Comparison of ENCODE assay signal across 17 cellular contexts in the genomic region with DNA sequence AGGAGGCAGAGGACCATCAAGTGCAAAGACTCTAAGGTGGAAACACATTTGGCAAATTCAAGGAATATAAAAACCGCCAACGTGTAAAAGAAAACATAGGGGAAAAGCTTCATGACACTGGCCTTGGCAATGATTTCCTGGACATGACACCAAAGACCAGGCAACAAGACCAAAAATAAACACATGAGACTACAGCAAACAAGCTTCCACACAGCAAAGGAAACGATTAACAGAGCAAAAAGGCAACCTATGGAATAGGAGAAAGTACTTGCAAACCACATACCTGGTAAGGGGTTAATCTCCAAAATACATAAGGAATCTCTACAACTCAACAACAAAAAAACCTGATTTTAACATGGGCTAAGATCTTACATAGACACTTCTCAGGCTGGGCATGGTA. TPM values are rescaled to one million over a fixed set of nuclear protein-coding genes. Genes with fewer than 3 reads are reported as not detected.
DNase-seq lines count a peak whose midpoint lies in the region; ATAC-seq, FAIRE-seq and TF ChIP-seq lines count a peak whose summit lies in the region.
"Had no signal": no experiment of that assay in that cellular context is flagged by ENCODE, and none has a peak within 500 bp of the region (broad histone marks: within the 10 kb centered on the region; RNA-seq: fewer than 3 reads in every experiment).

No MANE protein-coding gene starts in this region.

- in situ Hi-C loops in G401 (cut with HindIII; ENCODE audit: low sequenced_read_pairs): no loop called here

- DNase-seq in activated CD4-positive, alpha-beta T cell treated with anti-CD3 and anti-CD28 coated beads for 36 hours: no peak
- DNase-seq in activated CD4-positive, alpha-beta T cell treated with anti-CD3 and anti-CD28 coated beads for 1 hour: no peak
- DNase-seq in endothelial cell of umbilical vein (ENCODE audit: low read depth, low spot score) (no peak), H4 (ENCODE audit: low spot score) (no peak), G401 (ENCODE audit: low spot score) (no peak)
- DNase-seq: 8988T; activated CD4-positive, alpha-beta T cell treated with anti-CD3 and anti-CD28 coated beads, Interleukin-2, amount 50 U/mL, for 1 hour; C1 segment of cervical spinal cord; head of caudate nucleus; NCI-H187 treated with DMSO at 0.1 percent for 48 hours; NCI-H526; nucleus accumbens had no signal

- no peak for TF ChIP-seq POLR2A in endothelial cell of umbilical vein (IDR thresholded peaks at IDR 0.05; ENCODE audit: low read depth, low read length)

- CTCF ChIA-PET in activated CD4-positive, alpha-beta T cell treated with anti-CD3 and anti-CD28 coated beads for 36 hours (lab: Charles Lee): interaction anchor here (0.7 to 3.1 kb wide), 3 partner anchors 10 to 28 kb away, joined by 3 to 9 read pairs (median 5); no protein-coding TSS in a partner anchor
- CTCF ChIA-PET in endothelial cell of umbilical vein (lab: Charles Lee): interaction anchor here (1.2 kb wide), 1 partner anchor 16 kb away, joined by 6 read pairs; no protein-coding TSS in a partner anchor

- peak overlapping the region; percentile 32 for H3K27ac Mint-ChIP-seq in activated CD4-positive, alpha-beta T cell treated with anti-CD3 and anti-CD28 coated beads for 36 hours
- H3K27ac Mint-ChIP-seq: stimulated activated memory B cell treated with anti-CD40 and anti-IgM and Interleukin-4, amounts not matched to agents 10 μg/mL and 1 μg/mL and 100 μg/mL, for 72 hours had no signal

- peaks cover 79% of the 10 kb centered on the region for H3K4me1 Mint-ChIP-seq in activated CD4-positive, alpha-beta T cell treated with anti-CD3 and anti-CD28 coated beads for 36 hours

- peak overlapping the region; percentile 88 for H3K4me2 ChIP-seq in Loucy (ENCODE audit: low read depth, low read length, poor library complexity, severe bottlenecking)
- peak overlapping the region; percentile 16 for H3K4me2 ChIP-seq in endothelial cell of umbilical vein (ENCODE audit: insufficient read depth, low read length)
- H3K4me2 ChIP-seq in skeletal muscle satellite cell (ENCODE audit: low read length): peak overlapping the region; percentile 13

- H3K9me3 ChIP-seq in Loucy (ENCODE audit: insufficient read depth, low read depth, low read length) (no peaks in the 10 kb centered on the region), endothelial cell of umbilical vein (replicated peaks; ENCODE audit: control insufficient read depth, insufficient read depth, low read length) (no peaks in the 10 kb centered on the region), skeletal muscle satellite cell (replicated peaks; ENCODE audit: low read length) (no peaks in the 10 kb centered on the region)
- H3K9me3 ChIP-seq: tibial nerve had no signal

- H3K79me2 ChIP-seq in Loucy (ENCODE audit: insufficient read depth, low read length): peaks cover 61% of the 10 kb centered on the region
- H3K79me2 ChIP-seq in endothelial cell of umbilical vein (ENCODE audit: control insufficient read depth, insufficient read depth, low read length): peaks cover 71% of the 10 kb centered on the region

- H3K36me3 ChIP-seq in Loucy (ENCODE audit: insufficient read depth, low read length): peaks cover 13% of the 10 kb centered on the region; the same call in 1 of the 2 replicates
- H3K36me3 ChIP-seq in endothelial cell of umbilical vein (ENCODE audit: control insufficient read depth in 2 of 2, extremely low read depth in 1 of 2, insufficient read depth in 2 of 2, low read length in 2 of 2): peaks cover 18 to 19% of the 10 kb centered on the region in 2 experiments
- peaks cover 62% of the 10 kb centered on the region for H3K36me3 ChIP-seq in skeletal muscle satellite cell (ENCODE audit: insufficient read depth, low read length)

- no peaks in the 10 kb centered on the region for H3K27me3 Mint-ChIP-seq in activated CD4-positive, alpha-beta T cell treated with anti-CD3 and anti-CD28 coated beads for 36 hours
- H3K27me3 Mint-ChIP-seq: stimulated activated memory B cell treated with anti-CD40 and anti-IgM and Interleukin-4, amounts not matched to agents 10 μg/mL and 1 μg/mL and 100 μg/mL, for 72 hours had no signal

- FAIRE-seq in endothelial cell of umbilical vein (lab: Jason Lieb, UNC): no peak

- intact Hi-C loops in activated CD4-positive, alpha-beta T cell treated with anti-CD3 and anti-CD28 coated beads for 36 hours (cut with DNase I, micrococcal nuclease): no loop called here
- intact Hi-C loops in endothelial cell of umbilical vein (cut with micrococcal nuclease): loop anchor here (5.0 kb wide), 2 partner anchors 276 to 371 kb away; no protein-coding TSS in a partner anchor

- H3F3A ChIP-seq in Loucy (ENCODE audit: low read depth): no peaks in the 10 kb centered on the region

- H3K4me1 ChIP-seq in Loucy (ENCODE audit: insufficient read depth, low read length, poor library complexity, severe bottlenecking) (peaks cover 60% of the 10 kb centered on the region), endothelial cell of umbilical vein (ENCODE audit: control insufficient read depth, extremely low read depth, insufficient read depth, low read length) (peaks cover 69% of the 10 kb centered on the region), skeletal muscle satellite cell (ENCODE audit: control insufficient read depth, insufficient read depth, low read length) (peaks cover 67% of the 10 kb centered on the region)

- no TSS peak for BruUV-seq in endothelial cell of umbilical vein (replicated peaks; lab: Mats Ljungman, UMichigan)

- peak overlapping the region; percentile 3 for H3K27ac ChIP-seq in endothelial cell of umbilical vein (ENCODE audit: insufficient read depth, low read depth, low read length)

- ATAC-seq in activated CD4-positive, alpha-beta T cell treated with anti-CD3 and anti-CD28 coated beads for 36 hours: no peak
- no peak for ATAC-seq in GM18520 (IDR thresholded peaks at IDR 0.05; ENCODE audit: unreplicated experiment)
- ATAC-seq: stimulated activated memory B cell treated with anti-CD40 and anti-IgM and Interleukin-4, amounts not matched to agents 10 μg/mL and 1 μg/mL and 100 μg/mL, for 72 hours had no signal

- H2AFZ ChIP-seq in Loucy (ENCODE audit: low read length) (no peak overlapping the region), endothelial cell of umbilical vein (ENCODE audit: low read depth, low read length) (no peak overlapping the region)

- H3K9me2 ChIP-seq in Loucy (replicated peaks; ENCODE audit: low read depth, low read length): no peaks in the 10 kb centered on the region

- no peak for TF ChIP-seq CTCF in Loucy (conservative IDR thresholded peaks at IDR 0.05; ENCODE audit: low read length)
- TF ChIP-seq CTCF in endothelial cell of umbilical vein (IDR thresholded peaks at IDR 0.05; ENCODE audit: extremely low read depth in 1 of 2, insufficient read depth in 1 of 2, low read depth in 1 of 2, low read length in 2 of 2): no peak

- no peaks in the 10 kb centered on the region for H3K9me3 Mint-ChIP-seq in activated CD4-positive, alpha-beta T cell treated with anti-CD3 and anti-CD28 coated beads for 36 hours (ENCODE audit: low read depth)
- H3K9me3 Mint-ChIP-seq: stimulated activated memory B cell treated with anti-CD40 and anti-IgM and Interleukin-4, amounts not matched to agents 10 μg/mL and 1 μg/mL and 100 μg/mL, for 72 hours had no signal

- H3K4me3 ChIP-seq in Loucy (ENCODE audit: low read length, poor library complexity, severe bottlenecking) (no peak overlapping the region), endothelial cell of umbilical vein (replicated peaks in 1 of 3; ENCODE audit: insufficient read depth in 1 of 3, low read depth in 1 of 3, low read length in 3 of 3) (no peak overlapping the region), skeletal muscle satellite cell (ENCODE audit: low read length) (no peak overlapping the region)
- H3K4me3 ChIP-seq: tibial nerve had no signal

- H3K9ac ChIP-seq in Loucy (ENCODE audit: low read depth, low read length, poor library complexity, severe bottlenecking) (no peak overlapping the region), endothelial cell of umbilical vein (replicated peaks; ENCODE audit: extremely low read depth, insufficient read depth, low read length) (no peak overlapping the region), skeletal muscle satellite cell (ENCODE audit: low read depth, low read length) (no peak overlapping the region)

- no peak overlapping the region for H3K4me3 Mint-ChIP-seq in activated CD4-positive, alpha-beta T cell treated with anti-CD3 and anti-CD28 coated beads for 36 hours
- H3K4me3 Mint-ChIP-seq: stimulated activated memory B cell treated with anti-CD40 and anti-IgM and Interleukin-4, amounts not matched to agents 10 μg/mL and 1 μg/mL and 100 μg/mL, for 72 hours had no signal

- H3K27me3 ChIP-seq in Loucy (ENCODE audit: insufficient read depth, low read length, poor library complexity, severe bottlenecking) (no peaks in the 10 kb centered on the region), endothelial cell of umbilical vein (ENCODE audit: control insufficient read depth in 2 of 2, insufficient read depth in 2 of 2, low read length in 2 of 2) (no peaks in the 10 kb centered on the region), skeletal muscle satellite cell (ENCODE audit: control insufficient read depth, insufficient read depth, low read length) (no peaks in the 10 kb centered on the region)
- H3K27me3 ChIP-seq: tibial nerve had no signal

- dilution Hi-C loops in endothelial cell of umbilical vein (cut with MboI; ENCODE audit: extremely low pct_ligation_motif_present, low sequenced_read_pairs): no loop called here

- H3K9me1 ChIP-seq in endothelial cell of umbilical vein (replicated peaks; ENCODE audit: control insufficient read depth, extremely low read depth, insufficient read depth, low read length): no peaks in the 10 kb centered on the region

- H4K20me1 ChIP-seq in Loucy (ENCODE audit: insufficient read depth, low read length, poor library complexity, severe bottlenecking) (peaks cover 23% of the 10 kb centered on the region), endothelial cell of umbilical vein (replicated peaks; ENCODE audit: control insufficient read depth, extremely low read depth, insufficient read depth, low read length) (no peaks in the 10 kb centered on the region)

- peaks cover 71% of the 10 kb centered on the region for H3K36me3 Mint-ChIP-seq in activated CD4-positive, alpha-beta T cell treated with anti-CD3 and anti-CD28 coated beads for 36 hours (ENCODE audit: low read depth)

- POLR2A ChIA-PET in activated CD4-positive, alpha-beta T cell treated with anti-CD3 and anti-CD28 coated beads for 36 hours (lab: Charles Lee): no interaction called here
- POLR2A ChIA-PET in endothelial cell of umbilical vein (lab: Charles Lee): no interaction called here

RNA-seq across cellular contexts. Expression of a gene that starts 3.5 kb away (rescaled TPM):
- 100 to 1,000 TPM; 261 to 320 TPM for total RNA-seq in activated CD4-positive, alpha-beta T cell treated with anti-CD3 and anti-CD28 coated beads for 36 hours
- total RNA-seq in endothelial cell of umbilical vein: 195 and 211 TPM in 2 replicates
- 85.6 and 124 TPM in 2 replicates for polyA plus RNA-seq in endothelial cell of umbilical vein
- 156 and 164 TPM in 2 replicates for polyA plus RNA-seq in endothelial cell of umbilical vein (2011; cell fraction: cytosol; rRNA removed)
- polyA plus RNA-seq in endothelial cell of umbilical vein (2011; cell fraction: nucleus; rRNA removed): 64.9 and 85.2 TPM in 2 replicates
- 290 and 303 TPM in 2 replicates for polyA plus RNA-seq in endothelial cell of umbilical vein (2012)
- 33.9 and 46.7 TPM in 2 replicates for polyA minus RNA-seq in endothelial cell of umbilical vein
- 55.1 TPM for polyA minus RNA-seq in endothelial cell of umbilical vein (2011; cell fraction: cytosol; rRNA and poly(A)+ RNA removed)
- polyA minus RNA-seq in endothelial cell of umbilical vein (2011; cell fraction: nucleus; rRNA and poly(A)+ RNA removed): 25.7 and 36.3 TPM in 2 replicates
- 458 and 496 TPM in 2 replicates for total RNA-seq in skeletal muscle satellite cell (2012; rRNA removed)
- 171 and 239 TPM in 2 replicates for total RNA-seq in H4 (2014; rRNA removed; shearing (Covaris generic))
- 142 and 176 TPM in 2 replicates for total RNA-seq in G401 (2014; rRNA removed; shearing (Covaris generic))

RNA-seq across cellular contexts. Expression of a gene that starts 10.8 kb away (rescaled TPM):
- 1 to 10 TPM; 2.1 to 2.8 TPM for total RNA-seq in activated CD4-positive, alpha-beta T cell treated with anti-CD3 and anti-CD28 coated beads for 36 hours
- total RNA-seq in endothelial cell of umbilical vein: 0.84 and 0.95 TPM in 2 replicates
- polyA plus RNA-seq in endothelial cell of umbilical vein: 1.4 TPM in 2 replicates
- 0.87 and 1.1 TPM in 2 replicates for polyA plus RNA-seq in endothelial cell of umbilical vein (2011; cell fraction: cytosol; rRNA removed)
- 0.73 and 0.83 TPM in 2 replicates for polyA plus RNA-seq in endothelial cell of umbilical vein (2011; cell fraction: nucleus; rRNA removed)
- polyA plus RNA-seq in endothelial cell of umbilical vein (2012): 1.2 and 2.4 TPM in 2 replicates
- 0.19 and 0.87 TPM in 2 replicates for polyA minus RNA-seq in endothelial cell of umbilical vein
- polyA minus RNA-seq in endothelial cell of umbilical vein (2011; cell fraction: cytosol; rRNA and poly(A)+ RNA removed): 1.4 TPM
- 1.8 and 2.8 TPM in 2 replicates for polyA minus RNA-seq in endothelial cell of umbilical vein (2011; cell fraction: nucleus; rRNA and poly(A)+ RNA removed)
- total RNA-seq in skeletal muscle satellite cell (2012; rRNA removed): 0.66 and 1.8 TPM in 2 replicates
- total RNA-seq in H4 (2014; rRNA removed; shearing (Covaris generic)): 0.72 TPM in 1 of 2 replicates, not detected in the other
- total RNA-seq in G401 (2014; rRNA removed; shearing (Covaris generic)): 16.6 and 37.4 TPM in 2 replicates

RNA-seq across cellular contexts. Expression of a gene that starts 26.0 kb away (rescaled TPM):
- total RNA-seq in activated CD4-positive, alpha-beta T cell treated with anti-CD3 and anti-CD28 coated beads for 36 hours: under 1 TPM; 0.09 TPM
- total RNA-seq in endothelial cell of umbilical vein: not detected in 2 replicates
- 0.03 and 0.04 TPM in 2 replicates for polyA plus RNA-seq in endothelial cell of umbilical vein
- polyA plus RNA-seq in endothelial cell of umbilical vein (2011; cell fraction: cytosol; rRNA removed): 0.06 TPM in 2 replicates
- 0.07 and 0.22 TPM in 2 replicates for polyA plus RNA-seq in endothelial cell of umbilical vein (2011; cell fraction: nucleus; rRNA removed)
- polyA plus RNA-seq in endothelial cell of umbilical vein (2012): 0.11 and 0.14 TPM in 2 replicates
- 0.21 TPM in 1 of 2 replicates, not detected in the other for polyA minus RNA-seq in endothelial cell of umbilical vein
- 0.31 TPM for polyA minus RNA-seq in endothelial cell of umbilical vein (2011; cell fraction: cytosol; rRNA and poly(A)+ RNA removed)
- polyA minus RNA-seq in endothelial cell of umbilical vein (2011; cell fraction: nucleus; rRNA and poly(A)+ RNA removed): not detected in 2 replicates
- total RNA-seq in skeletal muscle satellite cell (2012; rRNA removed): 0.25 TPM in 1 of 2 replicates, not detected in the other
- 0.27 TPM in 1 of 2 replicates, not detected in the other for total RNA-seq in H4 (2014; rRNA removed; shearing (Covaris generic))
- 0.58 and 4.6 TPM in 2 replicates for total RNA-seq in G401 (2014; rRNA removed; shearing (Covaris generic))

Comparison
In these comparisons a context has a peak if more than half of its experiments do, and no peak if none do; other contexts are left out.
1. H3K4me2 ChIP-seq: peak in every context shown above with its lines; median percentile 88 in Loucy; 16 in endothelial cell of umbilical vein; 13 in skeletal muscle satellite cell.